21 cellular contexts compared by ENCODE assay signal in genomic region chr2:62374301-62374960, GRCh38.
DNase-seq lines count a peak whose midpoint lies in the region; ATAC-seq, FAIRE-seq and TF ChIP-seq lines count a peak whose summit lies in the region.
"Had no signal": no experiment of that assay in that cellular context is flagged by ENCODE, and none has a peak within 500 bp of the region (broad histone marks: within the 10 kb centered on the region; RNA-seq: fewer than 3 reads in every experiment).

No MANE protein-coding gene starts in this region.

- H4K8ac ChIP-seq in mesendoderm (ENCODE audit: low read depth, low read length): no peak overlapping the region

- peaks cover 32% of the 10 kb centered on the region for H3K9me3 ChIP-seq in HUES6 (ENCODE audit: control insufficient read depth, insufficient read depth, low read depth, low read length)
- H3K9me3 ChIP-seq: SJCRH30 had no signal

- no peak overlapping the region for H3K4me3 Mint-ChIP-seq in WTC11
- H3K4me3 Mint-ChIP-seq: CD4-positive, alpha-beta memory T cell had no signal

- H3K27ac Mint-ChIP-seq in WTC11: peak overlapping the region; percentile 85
- H3K27ac Mint-ChIP-seq: CD4-positive, alpha-beta memory T cell had no signal

- peak overlapping the region; percentile 97 for H2BK5ac ChIP-seq in mesendoderm (ENCODE audit: low read length)

- TF ChIP-seq CTCF in WTC11 (IDR thresholded peaks at IDR 0.05): no peak

- H3K18ac ChIP-seq in mesendoderm (ENCODE audit: low read length): peak overlapping the region; percentile 95

- no peak overlapping the region for H3K4me2 ChIP-seq in mesendoderm (ENCODE audit: low read length)
- H3K4me2 ChIP-seq: PC-9 had no signal

- H3K23ac ChIP-seq in mesendoderm (ENCODE audit: low read length): no peak overlapping the region

- H2BK120ac ChIP-seq in mesendoderm (ENCODE audit: low read depth, low read length): peak overlapping the region; percentile 62

- H3K36me3 ChIP-seq in HUES6 (ENCODE audit: control insufficient read depth, insufficient read depth, low read length): 0 out of 2 replicates have a peak, but pooled peaks cover 4% of the 10 kb centered on the region
- no peaks in the 10 kb centered on the region for H3K36me3 ChIP-seq in mesendoderm (ENCODE audit: control insufficient read depth, insufficient read depth, low read length)
- H3K36me3 ChIP-seq: SJCRH30 had no signal

- peaks cover 25% of the 10 kb centered on the region for H3K36me3 Mint-ChIP-seq in WTC11
- H3K36me3 Mint-ChIP-seq: CD4-positive, alpha-beta memory T cell had no signal

- H3K4me1 ChIP-seq in HUES6 (ENCODE audit: control insufficient read depth, insufficient read depth, low read length): peaks cover 22% of the 10 kb centered on the region
- peaks cover 12% of the 10 kb centered on the region for H3K4me1 ChIP-seq in mesendoderm (ENCODE audit: control insufficient read depth, low read depth, low read length)
- H3K4me1 ChIP-seq: SJCRH30 had no signal

- no peak overlapping the region for H4K5ac ChIP-seq in mesendoderm (ENCODE audit: low read length)

- no peak overlapping the region for H2BK15ac ChIP-seq in mesendoderm (replicated peaks; ENCODE audit: low read depth)

- CTCF ChIA-PET in WTC11 (lab: Charles Lee): no interaction called here

- no peak overlapping the region for H3K9ac ChIP-seq in HUES6 (ENCODE audit: low read length)
- no peak overlapping the region for H3K9ac ChIP-seq in mesendoderm (ENCODE audit: low read length)

- no peaks in the 10 kb centered on the region for H3K79me1 ChIP-seq in mesendoderm (ENCODE audit: low read length)

- H3K4ac ChIP-seq in mesendoderm (ENCODE audit: low read depth, low read length): peak overlapping the region; percentile 84

- POLR2A ChIA-PET in WTC11 (lab: Charles Lee): no interaction called here

- ATAC-seq in WTC11: peak; percentile 35
- ATAC-seq: Right ventricle myocardium inferior, SK-N-SH treated with all-trans-retinoic acid at 6 μM for 48 hours had no signal

- H3K27ac ChIP-seq in HUES6 (ENCODE audit: low read depth, low read length) (peak overlapping the region; percentile 8; the same call in 1 of the 2 replicates), mesendoderm (ENCODE audit: low read depth, low read length) (peak overlapping the region; percentile 83)
- H3K27ac ChIP-seq: PC-9, SJCRH30 had no signal

- H3K4me1 Mint-ChIP-seq in WTC11: peaks cover 30% of the 10 kb centered on the region
- H3K4me1 Mint-ChIP-seq: CD4-positive, alpha-beta memory T cell had no signal

- H3K4me3 ChIP-seq in HUES6 (ENCODE audit: low read depth, low read length) (no peak overlapping the region), mesendoderm (ENCODE audit: low read length) (no peak overlapping the region)
- H3K4me3 ChIP-seq: PC-9, SJCRH30 had no signal

- no peak for FAIRE-seq in GM19239 (lab: Jason Lieb, UNC)
- FAIRE-seq: GM12892 had no signal

- DNase-seq in ELF-1 (ENCODE audit: low read depth, low spot score): peak; percentile 46
- DNase-seq in WTC11 (ENCODE audit: low spot score): no peak
- peak; percentile 94 for DNase-seq in mesendoderm
- DNase-seq in GM19239 (ENCODE audit: insufficient read length, low spot score): no peak
- no peak for DNase-seq in Kasumi-1 (lab: John Stamatoyannopoulos, UW)
- no peak for DNase-seq in stimulated activated CD4-positive, alpha-beta T cell treated with anti-CD3 and anti-CD28 coated beads, Interleukin-4, amount 100 ng/mL, for 1 hour
- DNase-seq: C1 segment of cervical spinal cord; CD4-positive, alpha-beta memory T cell; COR-L47; H7; NCI-H1930; NCI-H2107; NCI-H524 treated with DMSO at 0.1 percent for 48 hours; NCI-H774; NK-92 treated with Interleukin-12 subunit alpha and Interleukin-12 subunit beta, amount 100 ng/mL, for 24 hours; PC-9; SJCRH30 had no signal

- H3K27me3 Mint-ChIP-seq in WTC11 (ENCODE audit: low read depth): no peaks in the 10 kb centered on the region

- H2AK5ac ChIP-seq in mesendoderm (ENCODE audit: low read length): peak overlapping the region; percentile 65

- H3K27me3 ChIP-seq in HUES6 (ENCODE audit: control insufficient read depth, insufficient read depth, low read length): no peaks in the 10 kb centered on the region
- no peaks in the 10 kb centered on the region for H3K27me3 ChIP-seq in mesendoderm (ENCODE audit: insufficient read depth, low read length, poor library complexity)
- H3K27me3 ChIP-seq: SJCRH30 had no signal

- peaks cover 43% of the 10 kb centered on the region for H3K9me3 Mint-ChIP-seq in WTC11

- no peaks in the 10 kb centered on the region for H3K79me2 ChIP-seq in mesendoderm (ENCODE audit: control insufficient read depth, insufficient read depth, low read length)

- peak overlapping the region; percentile 86 for H3K56ac ChIP-seq in mesendoderm (ENCODE audit: low read length)

TF ChIP-seq in WTC11, 78 proteins besides CTCF, POLR2A, EP300 and RAD21:
- TF ChIP-seq ZNF425 (CRISPR knock-in tag; conservative IDR thresholded peaks at IDR 0.05): no peak
- TF ChIP-seq GTF2I (CRISPR knock-in tag; conservative IDR thresholded peaks at IDR 0.05): no peak
- TF ChIP-seq SOX15 (CRISPR knock-in tag; IDR thresholded peaks at IDR 0.05): no peak
- no peak for TF ChIP-seq IRF1 (CRISPR knock-in tag; IDR thresholded peaks at IDR 0.05)
- TF ChIP-seq MXD4 (CRISPR knock-in tag; IDR thresholded peaks at IDR 0.05; ENCODE audit: borderline replicate concordance): no peak
- TF ChIP-seq ZNF281 (CRISPR knock-in tag; IDR thresholded peaks at IDR 0.05): no peak

Comparison
In these comparisons a context has a peak if more than half of its experiments do, and no peak if none do; other contexts are left out.
1. DNase-seq: peak in ELF-1 (single experiment) and mesendoderm (single experiment); none in WTC11 (single experiment), GM19239 (single experiment), Kasumi-1 (0 of 2) and stimulated activated CD4-positive, alpha-beta T cell treated with anti-CD3 and anti-CD28 coated beads, Interleukin-4, amount 100 ng/mL, for 1 hour (single experiment).